Comparison of ENCODE assay signal across 20 cellular contexts in the genomic region with DNA sequence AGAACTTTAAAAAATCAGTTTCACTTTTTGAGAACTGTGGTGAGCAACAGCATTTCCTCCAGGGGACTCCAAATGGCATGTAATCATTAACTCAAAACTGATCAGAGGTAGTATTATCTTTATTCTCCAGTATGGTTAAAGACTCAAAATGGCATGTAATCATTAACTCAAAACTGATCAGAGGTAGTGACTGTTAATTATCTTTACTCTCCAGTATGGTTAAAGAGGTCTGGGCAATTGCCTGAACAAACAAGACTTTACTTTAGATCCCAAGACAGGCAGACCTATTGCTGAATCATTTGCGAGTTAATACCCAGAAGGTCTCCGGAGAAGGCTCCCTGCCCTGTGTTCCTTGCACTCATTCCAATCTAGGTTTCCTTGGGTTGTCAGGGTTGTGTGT. TPM values are rescaled to one million over a fixed set of nuclear protein-coding genes. Genes with fewer than 3 reads are reported as not detected.
DNase-seq lines count a peak whose midpoint lies in the region; ATAC-seq, FAIRE-seq and TF ChIP-seq lines count a peak whose summit lies in the region.
"Had no signal": no experiment of that assay in that cellular context is flagged by ENCODE, and none has a peak within 500 bp of the region (broad histone marks: within the 10 kb centered on the region; RNA-seq: fewer than 3 reads in every experiment).

No MANE protein-coding gene starts in this region.

- 11 to 24% methylated on average over 2 of the region's 2 CpGs for WGBS in pancreas, 2 donors

- H3K36me3 Mint-ChIP-seq in activated T-cell treated with anti-CD3 and anti-CD28 coated beads, Interleukin-2, amount 50 U/mL, for 4 hours (ENCODE audit: insufficient read depth), result peaks cover 47% of the 10 kb centered on the region

- H3K36me3 ChIP-seq in pancreas, result peaks cover 0 to 16% (median 15%) of the 10 kb centered on the region in 3 donors

- ATAC-seq in GM18861 (IDR thresholded peaks at IDR 0.05; ENCODE audit: unreplicated experiment), result peak; percentile 57
- peak; percentile 48 for ATAC-seq in HG03108 (IDR thresholded peaks at IDR 0.05; ENCODE audit: unreplicated experiment)
- ATAC-seq in pancreas, result peak; percentile 21 to 54 (median 43)
- ATAC-seq in activated T-cell treated with anti-CD3 and anti-CD28 coated beads, Interleukin-2, amount 50 U/mL, for 4 hours, result no peak

- no peak overlapping the region for H3K4me3 Mint-ChIP-seq in activated T-cell treated with anti-CD3 and anti-CD28 coated beads, Interleukin-2, amount 50 U/mL, for 4 hours

- no peaks in the 10 kb centered on the region for H3K27me3 Mint-ChIP-seq in activated T-cell treated with anti-CD3 and anti-CD28 coated beads, Interleukin-2, amount 50 U/mL, for 4 hours (ENCODE audit: low read depth)

- intact Hi-C loops in pancreas (cut with DNase I), result loop anchor here in 1 of 3 donors (10.0 kb wide), 1 partner anchor 74 kb away; a partner anchor contains a TSS

- TF ChIP-seq CTCF in epithelial cell of proximal tubule (conservative IDR thresholded peaks at IDR 0.05; ENCODE audit: low read depth, low read length) (no peak), pancreas (IDR thresholded peaks at IDR 0.05) (no peak)

- no peak overlapping the region for H3K4me3 ChIP-seq in epithelial cell of proximal tubule (ENCODE audit: low read depth, low read length)
- no peak overlapping the region for H3K4me3 ChIP-seq in pancreas
- H3K4me3 ChIP-seq: BLaER1, testis had no signal

- peak overlapping the region in 2 of 4 donors; percentile 9 to 47 for H3K27ac ChIP-seq in pancreas
- H3K27ac ChIP-seq: BLaER1, testis had no signal

- no peaks in the 10 kb centered on the region for H3K9me3 Mint-ChIP-seq in activated T-cell treated with anti-CD3 and anti-CD28 coated beads, Interleukin-2, amount 50 U/mL, for 4 hours

- H3K9me3 ChIP-seq in pancreas, result no peaks in the 10 kb centered on the region
- H3K9me3 ChIP-seq: BLaER1, testis had no signal

- DNase-seq in epithelial cell of proximal tubule (ENCODE audit: low read depth), result peak; percentile 29
- no peak for DNase-seq in pancreas
- DNase-seq in activated T-cell treated with anti-CD3 and anti-CD28 coated beads, Interleukin-2, amount 50 U/mL, for 4 hours, result no peak
- DNase-seq in NCI-H226, result no peak
- no peak for DNase-seq in NCI-H748 (lab: John Stamatoyannopoulos, UW; ENCODE audit: unreplicated experiment)
- DNase-seq: activated CD8-positive, alpha-beta memory T cell treated with anti-CD3 and anti-CD28 coated beads, Interleukin-2, amount 50 U/mL, for 4 hours; activated naive CD4-positive, alpha-beta T cell treated with anti-CD3 and anti-CD28 coated beads, Interleukin-2, amount 50 U/mL, for 16 hours; DMS153; effector CD4-positive, alpha-beta T cell; Karpas-422; NCI-H1417; SHP77 treated with DMSO at 0.1 percent for 48 hours; stimulated activated CD4-positive, alpha-beta T cell treated with anti-CD3 and anti-CD28 coated beads, Interleukin-4, amount 100 ng/mL, for 1 hour; T-helper 2 cell; testis had no signal

- FAIRE-seq in pancreas (lab: Jason Lieb, UNC), result peak; percentile 13
- FAIRE-seq: bronchial epithelial cell, keratinocyte had no signal

- H3K27me3 ChIP-seq in pancreas, result no peaks in the 10 kb centered on the region
- H3K27me3 ChIP-seq: BLaER1, testis had no signal

- H3K4me1 ChIP-seq in pancreas, result peaks cover 0 to 16% (median 11%) of the 10 kb centered on the region in 3 donors
- H3K4me1 ChIP-seq: testis had no signal

- peaks cover 10% of the 10 kb centered on the region for H3K4me1 Mint-ChIP-seq in activated T-cell treated with anti-CD3 and anti-CD28 coated beads, Interleukin-2, amount 50 U/mL, for 4 hours (ENCODE audit: low read depth)

RNA-seq across cellular contexts. Expression of a gene that starts 6.6 kb away (rescaled TPM):
- total RNA-seq in epithelial cell of proximal tubule, result 16.4 and 25.3 TPM in 2 replicates
- 10 to 100 TPM; 15.2 to 22.8 (median 18.6) TPM for total RNA-seq in pancreas
- polyA plus RNA-seq in pancreas, result 10 to 100 TPM; 50.9 to 59.2 TPM
- 10 to 100 TPM; 13.3 to 13.8 (median 13.3) TPM for total RNA-seq in activated T-cell treated with anti-CD3 and anti-CD28 coated beads, Interleukin-2, amount 50 U/mL, for 4 hours

RNA-seq across cellular contexts. Expression of a gene that starts 8.8 kb away (rescaled TPM):
- total RNA-seq in epithelial cell of proximal tubule (14.9 and 22.4 TPM in 2 replicates), pancreas (10 to 100 TPM; 11.8 to 18.9 (median 15.3) TPM)
- 10 to 100 TPM in 1 of 2 donors, 1 to 10 TPM in 1; 6.6 to 14.4 TPM for polyA plus RNA-seq in pancreas
- 10 to 100 TPM; 17.0 to 20.4 (median 17.0) TPM for total RNA-seq in activated T-cell treated with anti-CD3 and anti-CD28 coated beads, Interleukin-2, amount 50 U/mL, for 4 hours

RNA-seq across cellular contexts. Expression of a gene that starts 32.1 kb away (rescaled TPM):
- total RNA-seq in epithelial cell of proximal tubule, result 99.5 and 124 TPM in 2 replicates
- total RNA-seq in pancreas, result 100 to 1,000 TPM in 3 of 6 donors, 10 to 100 TPM in 3; 66.8 to 124 (median 100) TPM
- 10 to 100 TPM; 25.8 to 33.6 TPM for polyA plus RNA-seq in pancreas
- total RNA-seq in activated T-cell treated with anti-CD3 and anti-CD28 coated beads, Interleukin-2, amount 50 U/mL, for 4 hours, result 100 to 1,000 TPM; 153 to 172 (median 153) TPM

Comparison
In these comparisons a context has a peak if more than half of its experiments do, and no peak if none do; other contexts are left out.
1. ATAC-seq: peak in GM18861 (single experiment), HG03108 (single experiment) and pancreas (4 of 4); none in activated T-cell treated with anti-CD3 and anti-CD28 coated beads, Interleukin-2, amount 50 U/mL, for 4 hours (0 of 2).